In the genomic region with DNA sequence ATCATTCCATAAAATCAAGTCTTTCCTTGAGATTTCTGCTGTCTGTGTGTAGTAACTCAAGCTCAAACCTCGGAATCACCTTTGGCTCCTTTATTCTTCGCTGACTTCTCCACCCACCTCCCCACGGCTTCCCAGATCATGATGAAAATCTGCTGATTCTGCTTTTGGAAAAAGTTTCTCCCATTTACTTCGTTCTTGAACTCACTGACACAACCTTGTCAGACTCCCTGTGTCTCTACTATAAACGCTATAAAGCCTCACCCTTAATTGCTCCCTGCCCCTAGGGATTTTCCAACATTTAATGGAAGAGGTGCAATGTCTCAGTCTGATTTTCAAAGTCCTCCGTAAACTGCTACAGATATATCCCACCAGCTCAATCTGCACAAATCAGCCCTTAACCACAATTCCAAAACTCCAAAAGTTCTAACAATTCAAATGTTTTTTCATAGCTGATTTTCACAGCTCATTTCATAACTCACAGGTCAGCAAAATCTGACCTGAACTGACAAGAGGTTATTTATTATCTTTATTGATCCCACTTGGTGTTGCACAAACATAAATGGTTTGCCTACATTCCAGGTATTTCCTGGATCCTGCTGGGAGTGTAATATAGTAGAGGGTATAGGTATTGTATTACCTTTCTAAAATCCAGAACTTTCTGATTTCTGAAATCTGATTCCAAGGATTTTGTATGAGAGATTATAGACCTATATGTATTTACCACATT, we compare ENCODE assay signal across 16 cellular contexts.
DNase-seq lines count a peak whose midpoint lies in the region; ATAC-seq and TF ChIP-seq lines count a peak whose summit lies in the region.
"Had no signal": no experiment of that assay in that cellular context is flagged by ENCODE, and none has a peak within 500 bp of the region (broad histone marks: within the 10 kb centered on the region; RNA-seq: fewer than 3 reads in every experiment).

No MANE protein-coding gene starts in this region.

- H3K27ac Mint-ChIP-seq in activated naive CD8-positive, alpha-beta T cell treated with anti-CD3 and anti-CD28 coated beads for 36 hours: no peak overlapping the region
- no peak overlapping the region for H3K27ac Mint-ChIP-seq in CD4-positive, alpha-beta memory T cell
- H3K27ac Mint-ChIP-seq: CD4-positive, alpha-beta T cell had no signal

- peak; percentile 30 to 60 (median 36) for ATAC-seq in right lobe of liver
- ATAC-seq: SK-N-SH treated with all-trans-retinoic acid at 6 μM for 48 hours had no signal

- CTCF ChIA-PET in CD4-positive, alpha-beta memory T cell (lab: Charles Lee; ENCODE audit: partially characterized antibody): interaction anchor here (0.5 kb wide), 1 partner anchor 346 kb away, joined by 4 read pairs; no protein-coding TSS in a partner anchor

- POLR2A ChIA-PET in CD4-positive, alpha-beta memory T cell (lab: Charles Lee; ENCODE audit: partially characterized antibody): no interaction called here

- WGBS in right lobe of liver (ENCODE audit: insufficient coverage, low coverage, low lambda C conversion rate, missing lambda C conversion rate): 31% methylated on average over 6 of the region's 6 CpGs
- 57 to 59% methylated on average over 6 of the region's 6 CpGs for WGBS in transverse colon (ENCODE audit: low coverage in 1 of 2), 2 donors

- H3K36me3 ChIP-seq in Peyer's patch (peaks cover 0 to 9% (median 0%) of the 10 kb centered on the region in 3 donors), right lobe of liver (no peaks in the 10 kb centered on the region), transverse colon (no peaks in the 10 kb centered on the region)
- no peaks in the 10 kb centered on the region for H3K36me3 ChIP-seq in CD4-positive, alpha-beta memory T cell (ENCODE audit: insufficient read depth, low read length)

- in situ Hi-C loops in transverse colon (cut with MboI; ENCODE audit: low pct_ligation_motif_present in 1 of 4, low pct_unique_long_range_greater_than_20kb in 1 of 4, low sequenced_read_pairs in 3 of 4): no loop called here

- H3K36me3 Mint-ChIP-seq in activated naive CD8-positive, alpha-beta T cell treated with anti-CD3 and anti-CD28 coated beads for 36 hours: no peaks in the 10 kb centered on the region
- no peaks in the 10 kb centered on the region for H3K36me3 Mint-ChIP-seq in CD4-positive, alpha-beta memory T cell

- H3K27me3 Mint-ChIP-seq in activated naive CD8-positive, alpha-beta T cell treated with anti-CD3 and anti-CD28 coated beads for 36 hours: peaks cover 10% of the 10 kb centered on the region
- peaks cover 4 to 9% of the 10 kb centered on the region in 2 donors for H3K27me3 Mint-ChIP-seq in CD4-positive, alpha-beta memory T cell
- H3K27me3 Mint-ChIP-seq: CD4-positive, alpha-beta T cell had no signal

- TF ChIP-seq CTCF in Peyer's patch (IDR thresholded peaks at IDR 0.05) (no peak), right lobe of liver (IDR thresholded peaks at IDR 0.05) (no peak), transverse colon (IDR thresholded peaks at IDR 0.05) (no peak)

- no peak for TF ChIP-seq POLR2A in Peyer's patch (IDR thresholded peaks at IDR 0.05)
- TF ChIP-seq POLR2A in right lobe of liver (IDR thresholded peaks at IDR 0.05): no peak
- no peak for TF ChIP-seq POLR2A in transverse colon (IDR thresholded peaks at IDR 0.05)

- peak overlapping the region in 3 of 4 donors; percentile 50 to 83 (median 81) for H3K27ac ChIP-seq in Peyer's patch
- peak overlapping the region; percentile 19 to 89 (median 58) for H3K27ac ChIP-seq in right lobe of liver
- H3K27ac ChIP-seq in transverse colon: peak overlapping the region; percentile 68 to 80 (median 70)
- no peak overlapping the region for H3K27ac ChIP-seq in CD4-positive, alpha-beta memory T cell (ENCODE audit: low read depth, low read length)

- H3K4me1 Mint-ChIP-seq in activated naive CD8-positive, alpha-beta T cell treated with anti-CD3 and anti-CD28 coated beads for 36 hours: no peaks in the 10 kb centered on the region
- H3K4me1 Mint-ChIP-seq in CD4-positive, alpha-beta memory T cell: no peaks in the 10 kb centered on the region

- DNase-seq in HT-29 (ENCODE audit: low spot score): peak; percentile 38
- peak in 1 of 3 donors; percentile 51 for DNase-seq in Peyer's patch
- no peak for DNase-seq in right lobe of liver
- DNase-seq in transverse colon: no peak
- DNase-seq in activated naive CD8-positive, alpha-beta T cell treated with anti-CD3 and anti-CD28 coated beads for 36 hours: no peak
- DNase-seq in CD4-positive, alpha-beta memory T cell: no peak
- no peak for DNase-seq in glomerular visceral epithelial cell (ENCODE audit: extremely low spot score)
- DNase-seq: CD4-positive, alpha-beta T cell; EL; H7; NCI-H187; NCI-H2171; NCI-H446 treated with DMSO at 0.1 percent for 48 hours; NCI-H774; SHP77 had no signal

- intact Hi-C loops in right lobe of liver (cut with DNase I) (no loop called here), transverse colon (cut with DNase I; ENCODE audit: low total_unique reads) (no loop called here)
- intact Hi-C loops in CD4-positive, alpha-beta memory T cell (cut with micrococcal nuclease): no loop called here

- H3K9me3 Mint-ChIP-seq in activated naive CD8-positive, alpha-beta T cell treated with anti-CD3 and anti-CD28 coated beads for 36 hours: no peaks in the 10 kb centered on the region
- no peaks in the 10 kb centered on the region for H3K9me3 Mint-ChIP-seq in CD4-positive, alpha-beta memory T cell
- H3K9me3 Mint-ChIP-seq: CD4-positive, alpha-beta T cell had no signal

- peak overlapping the region in 1 of 4 donors; percentile 22 for H3K4me3 ChIP-seq in Peyer's patch
- H3K4me3 ChIP-seq in right lobe of liver: no peak overlapping the region
- no peak overlapping the region for H3K4me3 ChIP-seq in transverse colon
- no peak overlapping the region for H3K4me3 ChIP-seq in CD4-positive, alpha-beta memory T cell (ENCODE audit: low read length in 2 of 2)

- H3K4me1 ChIP-seq in Peyer's patch (peaks cover 0 to 55% (median 1%) of the 10 kb centered on the region in 4 donors), right lobe of liver (peaks cover 0 to 50% (median 22%) of the 10 kb centered on the region in 4 donors), transverse colon (peaks cover 3 to 47% (median 28%) of the 10 kb centered on the region in 4 donors)
- H3K4me1 ChIP-seq in CD4-positive, alpha-beta memory T cell (ENCODE audit: insufficient read depth, low read length): no peaks in the 10 kb centered on the region

- no peaks in the 10 kb centered on the region for H3K27me3 ChIP-seq in Peyer's patch
- no peaks in the 10 kb centered on the region for H3K27me3 ChIP-seq in right lobe of liver
- H3K27me3 ChIP-seq in transverse colon: no peaks in the 10 kb centered on the region
- H3K27me3 ChIP-seq in CD4-positive, alpha-beta memory T cell (ENCODE audit: insufficient read depth, low read length): no peaks in the 10 kb centered on the region

- no peak for TF ChIP-seq EP300 in transverse colon (IDR thresholded peaks at IDR 0.05; ENCODE audit: low read depth)

- no peak overlapping the region for H3K4me3 Mint-ChIP-seq in activated naive CD8-positive, alpha-beta T cell treated with anti-CD3 and anti-CD28 coated beads for 36 hours
- H3K4me3 Mint-ChIP-seq in CD4-positive, alpha-beta memory T cell: no peak overlapping the region
- H3K4me3 Mint-ChIP-seq: CD4-positive, alpha-beta T cell had no signal

- H3K9me3 ChIP-seq in Peyer's patch (no peaks in the 10 kb centered on the region), right lobe of liver (no peaks in the 10 kb centered on the region), transverse colon (no peaks in the 10 kb centered on the region)
- H3K9me3 ChIP-seq in CD4-positive, alpha-beta memory T cell (ENCODE audit: control insufficient read depth in 1 of 2, low read length in 2 of 2): no peaks in the 10 kb centered on the region
